10 cellular contexts compared by ENCODE assay signal in the genomic region with DNA sequence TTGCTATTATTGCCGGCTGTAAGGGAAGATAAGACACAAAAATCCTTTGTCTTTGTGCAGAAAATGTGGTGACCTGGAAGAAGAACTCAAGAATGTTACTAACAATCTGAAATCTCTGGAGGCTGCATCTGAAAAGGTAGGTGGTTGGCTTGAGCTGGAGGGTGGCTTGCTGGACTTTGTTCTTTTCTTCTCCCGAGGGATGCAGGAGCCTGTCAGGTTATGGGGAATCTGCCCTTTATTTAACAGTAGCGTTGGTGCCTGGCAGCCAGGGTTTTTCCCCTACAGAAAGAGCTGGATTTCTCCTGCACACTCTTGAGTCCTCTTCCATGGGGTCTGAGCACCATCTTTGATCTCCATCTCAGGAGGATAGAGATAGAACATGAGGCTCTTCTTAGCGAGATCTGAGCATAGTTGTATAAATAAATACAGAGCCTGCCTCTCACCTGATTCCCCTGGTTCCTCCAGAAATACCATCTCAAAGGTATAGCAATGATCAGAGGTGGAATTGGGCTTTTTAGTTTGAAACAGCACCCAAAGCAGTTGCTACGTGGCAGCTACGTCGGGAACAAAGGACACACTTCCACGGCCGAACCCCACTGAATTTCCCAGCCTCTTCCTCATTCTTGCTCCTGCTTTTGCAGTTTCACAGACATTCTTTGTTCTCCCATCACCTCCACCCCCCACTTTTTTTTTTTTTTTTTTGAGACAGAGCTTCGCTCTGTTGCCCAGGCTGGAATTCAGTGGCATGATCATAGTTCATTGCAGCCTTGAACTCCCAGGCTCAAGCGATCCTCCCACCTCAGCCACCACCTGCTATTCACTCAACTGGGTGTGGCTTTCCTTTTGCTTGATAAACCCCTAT. TPM values are rescaled to one million over a fixed set of nuclear protein-coding genes. Genes with fewer than 3 reads are reported as not detected.
DNase-seq lines count a peak whose midpoint lies in the region; ATAC-seq and TF ChIP-seq lines count a peak whose summit lies in the region.
"Had no signal": no experiment of that assay in that cellular context is flagged by ENCODE, and none has a peak within 500 bp of the region (broad histone marks: within the 10 kb centered on the region; RNA-seq: fewer than 3 reads in every experiment).

No MANE protein-coding gene starts in this region.

- H3K27me3 Mint-ChIP-seq in CD8-positive, alpha-beta memory T cell, result no peaks in the 10 kb centered on the region

- POLR2A ChIA-PET in CD8-positive, alpha-beta memory T cell (lab: Charles Lee), result no interaction called here
- POLR2A ChIA-PET in PC-9 (lab: Charles Lee; ENCODE audit: unreplicated experiment), result interaction anchor here (0.6 to 0.8 kb wide), 2 partner anchors 253 to 448 kb away, joined by 5 to 8 read pairs; partner anchors contain the start of gene CYP4F3

- no peaks in the 10 kb centered on the region for H3K9me2 ChIP-seq in PC-9 (ENCODE audit: insufficient read depth)

- H3K36me3 Mint-ChIP-seq in CD8-positive, alpha-beta memory T cell, result peaks cover 19 to 88% (median 20%) of the 10 kb centered on the region in 3 donors

- no peaks in the 10 kb centered on the region for H3K9me3 ChIP-seq in CD8-positive, alpha-beta memory T cell (ENCODE audit: low read length)
- no peaks in the 10 kb centered on the region for H3K9me3 ChIP-seq in PC-9 (ENCODE audit: insufficient read depth, low read depth)

- H3K4me3 Mint-ChIP-seq in CD8-positive, alpha-beta memory T cell, result peak overlapping the region in 1 of 7 donors; percentile 84

- H4K20me1 ChIP-seq in PC-9 (ENCODE audit: insufficient read depth), result peaks cover 4% of the 10 kb centered on the region; the same call in 1 of the 2 replicates

- no peak for ATAC-seq in left cardiac atrium
- ATAC-seq in sciatic nerve, result no peak

- H3K9me3 Mint-ChIP-seq in CD8-positive, alpha-beta memory T cell, result no peaks in the 10 kb centered on the region

- peak overlapping the region in 5 of 8 donors; percentile 52 to 86 (median 72) for H3K27ac Mint-ChIP-seq in CD8-positive, alpha-beta memory T cell

- peaks cover 46% of the 10 kb centered on the region for H3K79me2 ChIP-seq in PC-9 (ENCODE audit: low read depth)

- H2AFZ ChIP-seq in PC-9, result no peak overlapping the region

- peak; percentile 14; the same call in 1 of the 2 replicates for TF ChIP-seq CTCF in PC-9 (conservative IDR thresholded peaks at IDR 0.05)

- DNase-seq in CD8-positive, alpha-beta memory T cell, result no peak
- DNase-seq in PC-9 (no peak), foreskin melanocyte (peak; percentile 66), pons (ENCODE audit: low spot score) (peak; percentile 38), DMS79 (lab: John Stamatoyannopoulos, UW) (no peak), left cardiac atrium (no peak), sciatic nerve (ENCODE audit: low spot score) (no peak), HuH-7.5 (ENCODE audit: low spot score) (no peak)
- DNase-seq: NCI-H2081 treated with DMSO at 0.1 percent for 48 hours had no signal

- BruUV-seq in PC-9 (replicated peaks; lab: Mats Ljungman, UMichigan), result TSS peak; percentile 1

- intact Hi-C loops in PC-9 (cut with micrococcal nuclease; ENCODE audit: unreplicated experiment) (no loop called here), left cardiac atrium (cut with DNase I) (loop anchor here in 1 of 2 donors (2.0 kb wide), 1 partner anchor 16 kb away; no protein-coding TSS in a partner anchor), sciatic nerve (cut with DNase I) (no loop called here)

- peaks cover 33 to 35% (median 35%) of the 10 kb centered on the region in 3 donors for H3K4me1 Mint-ChIP-seq in CD8-positive, alpha-beta memory T cell

- H3K4me2 ChIP-seq in PC-9, result peak overlapping the region; percentile 70

- peaks cover 68% of the 10 kb centered on the region for H3K36me3 ChIP-seq in CD8-positive, alpha-beta memory T cell (ENCODE audit: insufficient read depth, low read length)
- peaks cover 72% of the 10 kb centered on the region for H3K36me3 ChIP-seq in PC-9 (ENCODE audit: low read depth)

- H3K4me3 ChIP-seq in CD8-positive, alpha-beta memory T cell (ENCODE audit: low read length), result no peak overlapping the region
- H3K4me3 ChIP-seq in PC-9, result peak overlapping the region; percentile 17; the same call in 1 of the 2 replicates

- no peak overlapping the region for H3K27ac ChIP-seq in CD8-positive, alpha-beta memory T cell (ENCODE audit: low read depth, low read length)
- peak overlapping the region; percentile 80 for H3K27ac ChIP-seq in PC-9
- H3K27ac ChIP-seq: C4-2B had no signal

- CTCF ChIA-PET in CD8-positive, alpha-beta memory T cell (lab: Charles Lee), result interaction anchor here (3.7 to 7.0 kb wide), 2 partner anchors 21 to 26 kb away, joined by 26 to 65 read pairs; partner anchors contain the start of gene RAB8A
- CTCF ChIA-PET in PC-9 (lab: Charles Lee), result interaction anchor here (0.7 kb wide), 1 partner anchor 74 kb away, joined by 9 read pairs; no protein-coding TSS in a partner anchor

- H3F3A ChIP-seq in PC-9 (ENCODE audit: insufficient read depth, low read depth), result peaks cover 97% of the 10 kb centered on the region

- H3K4me1 ChIP-seq in CD8-positive, alpha-beta memory T cell (ENCODE audit: insufficient read depth, low read length), result peaks cover 28% of the 10 kb centered on the region
- H3K4me1 ChIP-seq in PC-9 (replicated peaks; ENCODE audit: insufficient read depth), result peaks cover 92% of the 10 kb centered on the region

- H3K27me3 ChIP-seq in CD8-positive, alpha-beta memory T cell (ENCODE audit: insufficient read depth, low read length, poor library complexity, severe bottlenecking), result no peaks in the 10 kb centered on the region
- H3K27me3 ChIP-seq in PC-9 (ENCODE audit: insufficient read depth, low read depth), result no peaks in the 10 kb centered on the region

RNA-seq across cellular contexts. Expression of gene TPM4, which starts 12.9 kb away (rescaled TPM):
- 100 to 1,000 TPM; 259 to 270 TPM for total RNA-seq in CD8-positive, alpha-beta memory T cell
- 127 TPM for polyA plus RNA-seq in CD8-positive, alpha-beta memory T cell
- total RNA-seq in PC-9 (2021) (279 and 307 TPM in 2 replicates), left cardiac atrium (100 to 1,000 TPM; 183 to 310 TPM), sciatic nerve (543 TPM)

RNA-seq across cellular contexts. Expression of gene RAB8A, which starts 22.5 kb away (rescaled TPM):
- total RNA-seq in CD8-positive, alpha-beta memory T cell, result 100 to 1,000 TPM; 268 to 298 TPM
- polyA plus RNA-seq in CD8-positive, alpha-beta memory T cell, result 86.3 TPM
- total RNA-seq in PC-9 (2021), result 87.9 and 104 TPM in 2 replicates
- total RNA-seq in left cardiac atrium, result 10 to 100 TPM; 28.2 to 29.8 TPM
- 49.6 TPM for total RNA-seq in sciatic nerve

RNA-seq across cellular contexts. Expression of gene HSH2D, which starts 54.3 kb away (rescaled TPM):
- total RNA-seq in CD8-positive, alpha-beta memory T cell, result 1 to 10 TPM; 8.6 to 9.3 TPM
- polyA plus RNA-seq in CD8-positive, alpha-beta memory T cell, result 12.8 TPM
- total RNA-seq in PC-9 (2021) (10.9 and 13.7 TPM in 2 replicates), left cardiac atrium (under 1 TPM; 0.16 to 0.56 TPM), sciatic nerve (1.2 TPM)

Comparison
In these comparisons a context has a peak if more than half of its experiments do, and no peak if none do; other contexts are left out.
1. DNase-seq: peak in foreskin melanocyte (single experiment) and pons (single experiment); none in CD8-positive, alpha-beta memory T cell (0 of 5), PC-9 (0 of 2), DMS79 (single experiment), left cardiac atrium (single experiment), sciatic nerve (single experiment) and HuH-7.5 (single experiment).